In the genomic region with DNA sequence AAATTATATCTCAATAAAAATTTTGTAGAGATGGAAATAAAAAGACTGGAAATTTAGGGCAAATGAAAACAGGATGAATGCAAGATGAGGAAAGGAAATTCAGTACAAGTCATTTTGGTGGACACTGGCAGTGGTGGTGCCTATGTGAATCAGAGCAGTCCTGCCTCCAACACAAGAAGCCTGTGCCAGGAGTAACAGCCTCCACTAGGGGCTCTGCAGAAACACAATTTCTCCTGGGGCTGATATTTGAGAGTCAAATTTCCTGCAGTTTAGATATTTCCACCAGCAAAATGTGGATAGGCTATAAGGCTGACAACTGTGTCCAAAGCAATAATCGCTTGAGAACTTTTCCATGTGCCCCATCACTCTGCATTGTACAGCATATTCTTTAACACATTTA, we compare ENCODE assay signal across 8 cellular contexts. TPM values are rescaled to one million over a fixed set of nuclear protein-coding genes. Genes with fewer than 3 reads are reported as not detected.
DNase-seq lines count a peak whose midpoint lies in the region; ATAC-seq and TF ChIP-seq lines count a peak whose summit lies in the region.

No MANE protein-coding gene starts in this region.

- 70% methylated on average over 1 of the region's 1 CpG for WGBS in hepatocyte (ENCODE audit: low lambda C conversion rate, missing lambda C conversion rate)
- 61% methylated on average over 1 of the region's 1 CpG for WGBS in smooth muscle cell (ENCODE audit: low lambda C conversion rate)

- H3K9me2 ChIP-seq in hepatocyte (replicated peaks; ENCODE audit: insufficient read depth), result no peaks in the 10 kb centered on the region

- H3K4me3 ChIP-seq in HFF-Myc (replicated peaks; ENCODE audit: low read depth, low read length) (no peak overlapping the region), hepatocyte (no peak overlapping the region), smooth muscle cell (no peak overlapping the region)

- no peak overlapping the region for H3K9ac ChIP-seq in smooth muscle cell (ENCODE audit: low read depth)

- DNase-seq in HFF-Myc (ENCODE audit: extremely low read depth, low read depth), result no peak
- DNase-seq in hepatocyte (ENCODE audit: low spot score), result peak; percentile 44
- no peak for DNase-seq in smooth muscle cell (lab: John Stamatoyannopoulos, UW; ENCODE audit: unreplicated experiment)
- no peak for DNase-seq in activated naive CD4-positive, alpha-beta T cell treated with Interleukin-2 at 50 U/mL for 16 hours

- TF ChIP-seq CTCF in HFF-Myc (IDR thresholded peaks at IDR 0.05; ENCODE audit: low read depth, low read length, missing control alignments), result peak; percentile 18
- TF ChIP-seq CTCF in VCaP (conservative IDR thresholded peaks at IDR 0.05), result peak; percentile 65
- TF ChIP-seq CTCF in hepatocyte (IDR thresholded peaks at IDR 0.05; ENCODE audit: poor library complexity), result peak; percentile 44
- TF ChIP-seq CTCF in smooth muscle cell (IDR thresholded peaks at IDR 0.05; ENCODE audit: borderline replicate concordance, insufficient read depth, poor library complexity, severe bottlenecking), result peak; percentile 47

- no peak for ATAC-seq in HG03175 (IDR thresholded peaks at IDR 0.05; ENCODE audit: unreplicated experiment)
- no peak for ATAC-seq in GM18858 (IDR thresholded peaks at IDR 0.05; ENCODE audit: unreplicated experiment)
- no peak for ATAC-seq in HG03097 (IDR thresholded peaks at IDR 0.05; ENCODE audit: low FRiP score, unreplicated experiment)

- H4K20me1 ChIP-seq in hepatocyte (ENCODE audit: insufficient read depth, poor library complexity, severe bottlenecking) (no peaks in the 10 kb centered on the region), smooth muscle cell (ENCODE audit: low read depth) (no peaks in the 10 kb centered on the region)

- no peaks in the 10 kb centered on the region for H3F3A ChIP-seq in smooth muscle cell (ENCODE audit: low read depth)

- H3K4me1 ChIP-seq in hepatocyte (ENCODE audit: insufficient read depth) (no peaks in the 10 kb centered on the region), smooth muscle cell (ENCODE audit: low read depth) (peaks cover 9% of the 10 kb centered on the region)

- H3K36me3 ChIP-seq in hepatocyte (replicated peaks; ENCODE audit: insufficient read depth, low read depth) (no peaks in the 10 kb centered on the region), smooth muscle cell (ENCODE audit: low read depth) (no peaks in the 10 kb centered on the region)

- H3K79me2 ChIP-seq in hepatocyte, result no peaks in the 10 kb centered on the region
- no peaks in the 10 kb centered on the region for H3K79me2 ChIP-seq in smooth muscle cell (ENCODE audit: low read depth)

- H3K27ac ChIP-seq in VCaP (no peak overlapping the region), hepatocyte (no peak overlapping the region), smooth muscle cell (ENCODE audit: low read depth) (no peak overlapping the region)

- H3K27me3 ChIP-seq in hepatocyte (peaks cover 10% of the 10 kb centered on the region), smooth muscle cell (ENCODE audit: low read depth) (peaks cover 24% of the 10 kb centered on the region)

- no peak overlapping the region for H3K4me2 ChIP-seq in hepatocyte
- no peak overlapping the region for H3K4me2 ChIP-seq in smooth muscle cell

- H3K9me3 ChIP-seq in hepatocyte (ENCODE audit: low read depth) (no peaks in the 10 kb centered on the region), smooth muscle cell (replicated peaks; ENCODE audit: low read depth) (no peaks in the 10 kb centered on the region)

- no peak overlapping the region for H2AFZ ChIP-seq in hepatocyte
- no peak overlapping the region for H2AFZ ChIP-seq in smooth muscle cell (ENCODE audit: low read depth)

RNA-seq across cellular contexts. Expression of gene PLXDC2, which starts 4.7 kb away (rescaled TPM):
- total RNA-seq in hepatocyte, result 40.9 and 52.2 TPM in 2 replicates
- 39.9 and 40.4 TPM in 2 replicates for polyA plus RNA-seq in hepatocyte
- total RNA-seq in smooth muscle cell, result 23.8 and 24.9 TPM in 2 replicates
- polyA plus RNA-seq in smooth muscle cell, result 7.3 and 11.3 TPM in 2 replicates
